32 cellular contexts compared by ENCODE assay signal in the genomic region with DNA sequence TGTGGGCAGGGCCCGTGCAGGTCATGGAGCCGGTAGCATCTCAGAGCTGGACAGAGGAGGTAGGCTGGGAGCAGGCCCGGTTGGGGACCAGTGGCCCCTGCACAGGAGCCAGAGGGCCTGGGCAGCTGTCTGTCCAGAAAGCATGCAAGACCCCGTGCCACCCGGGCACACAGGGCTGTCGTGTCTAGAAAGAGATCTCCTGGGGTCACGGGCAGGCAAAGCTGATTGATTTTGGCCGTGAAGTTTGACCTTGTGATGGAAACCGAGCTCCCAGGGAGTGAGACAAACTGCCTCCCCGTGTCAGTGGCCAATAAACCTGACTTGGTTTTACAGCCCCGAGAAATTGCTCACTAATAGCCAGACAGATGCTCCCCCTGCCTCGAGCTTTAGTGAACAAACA.
"Had no signal": no experiment of that assay in that cellular context is flagged by ENCODE, and none has a peak within 500 bp of the region (broad histone marks: within the 10 kb centered on the region; RNA-seq: fewer than 3 reads in every experiment).

No MANE protein-coding gene starts in this region.

- ATAC-seq: activated CD4-positive, CD25-positive, alpha-beta regulatory T cell treated with anti-CD3 and anti-CD28 coated beads, Interleukin-2, amount 50 U/mL, for 24 hours; activated T-helper 17 cell treated with anti-CD3 and anti-CD28 coated beads, Interleukin-2, amount 50 U/mL, for 72 hours; sciatic nerve; stimulated activated effector memory CD8-positive, alpha-beta T cell treated with anti-CD3 and anti-CD28 coated beads, Interleukin-12 subunit alpha, Interleukin-12 subunit beta, amount 100 ng/mL, for 72 hours had no signal

- H3K27me3 ChIP-seq: esophagus squamous epithelium, upper lobe of left lung had no signal

- H3K27ac ChIP-seq: epithelial cell of prostate, esophagus squamous epithelium, upper lobe of left lung, WERI-Rb-1 had no signal

- H3K4me3 Mint-ChIP-seq: activated CD4-positive, alpha-beta memory T cell treated with anti-CD3 and anti-CD28 coated beads for 36 hours; activated CD4-positive, alpha-beta T cell treated with anti-CD3 and anti-CD28 coated beads, Interleukin-2, amount 10 ng/mL, durations not matched to agents 24 days and 14 days; activated T-cell treated with anti-CD3 and anti-CD28 coated beads, Interleukin-2, amount 50 U/mL, for 24 hours; activated T-helper 17 cell treated with anti-CD3 and anti-CD28 coated beads, Interleukin-2, amount 50 U/mL, for 72 hours; central memory CD8-positive, alpha-beta T cell; dendritic cell treated with granulocyte-macrophage colony-stimulating factor and Interleukin-4, amounts not matched to agents 40 ng/mL and 50 ng/mL, for 4 days; mesothelial cell of epicardium; naive B cell; neural crest cell; stimulated activated effector memory CD8-positive, alpha-beta T cell treated with anti-CD3 and anti-CD28 coated beads, Interleukin-12 subunit alpha, Interleukin-12 subunit beta, amount 100 ng/mL, for 72 hours; stimulated activated naive CD8-positive, alpha-beta T cell treated with anti-CD3 and anti-CD28 coated beads, Interleukin-15, Interleukin-2, amounts not matched to agents 100 ng/mL and 50 ng/mL, for 24 hours; T-helper 1 cell treated with Interleukin-12 subunit alpha and Interleukin-12 subunit beta and Interleukin-4 antibody, amounts not matched to agents 30 μg/mL and 1 μg/mL, for 36 hours had no signal

- H3K27me3 Mint-ChIP-seq: activated CD4-positive, alpha-beta memory T cell treated with anti-CD3 and anti-CD28 coated beads for 36 hours; activated CD4-positive, alpha-beta T cell treated with anti-CD3 and anti-CD28 coated beads, Interleukin-2, amount 10 ng/mL, durations not matched to agents 24 days and 14 days; activated T-cell treated with anti-CD3 and anti-CD28 coated beads, Interleukin-2, amount 50 U/mL, for 24 hours; activated T-helper 17 cell treated with anti-CD3 and anti-CD28 coated beads, Interleukin-2, amount 50 U/mL, for 72 hours; central memory CD8-positive, alpha-beta T cell; dendritic cell treated with granulocyte-macrophage colony-stimulating factor and Interleukin-4, amounts not matched to agents 40 ng/mL and 50 ng/mL, for 4 days; naive B cell; stimulated activated naive CD8-positive, alpha-beta T cell treated with anti-CD3 and anti-CD28 coated beads, Interleukin-15, Interleukin-2, amounts not matched to agents 100 ng/mL and 50 ng/mL, for 24 hours had no signal

- H3K4me1 ChIP-seq: esophagus squamous epithelium, upper lobe of left lung had no signal

- H3K4me1 Mint-ChIP-seq: activated CD4-positive, alpha-beta T cell treated with anti-CD3 and anti-CD28 coated beads, Interleukin-2, amount 10 ng/mL, durations not matched to agents 24 days and 14 days; activated T-helper 17 cell treated with anti-CD3 and anti-CD28 coated beads, Interleukin-2, amount 50 U/mL, for 72 hours had no signal

- DNase-seq: activated CD4-positive, alpha-beta memory T cell treated with anti-CD3 and anti-CD28 coated beads for 36 hours; activated CD4-positive, alpha-beta T cell treated with anti-CD3 and anti-CD28 coated beads, Interleukin-2, amount 10 ng/mL, durations not matched to agents 24 days and 14 days; activated CD8-positive, alpha-beta memory T cell treated with anti-CD3 and anti-CD28 coated beads, Interleukin-2, amount 50 U/mL, for 4 hours; activated gamma-delta T cell treated with Interleukin-2 at 50 U/mL for 16 hours; activated naive CD4-positive, alpha-beta T cell treated with anti-CD3 and anti-CD28 coated beads, Interleukin-2, amount 50 U/mL, for 16 hours; activated T-cell treated with anti-CD3 and anti-CD28 coated beads, Interleukin-2, amount 50 U/mL, for 24 hours; amygdala; esophagus squamous epithelium; foreskin melanocyte; left ventricle myocardium superior; naive B cell; posterior cingulate gyrus; stimulated activated CD4-positive, alpha-beta T cell treated with anti-CD3 and anti-CD28 coated beads, Interleukin-4, amount 100 ng/mL, for 24 hours; SW 1271; T-helper 9 cell; WERI-Rb-1 had no signal

- H3K27ac Mint-ChIP-seq: activated CD4-positive, alpha-beta memory T cell treated with anti-CD3 and anti-CD28 coated beads for 36 hours; activated CD4-positive, alpha-beta T cell treated with anti-CD3 and anti-CD28 coated beads, Interleukin-2, amount 10 ng/mL, durations not matched to agents 24 days and 14 days; activated T-cell treated with anti-CD3 and anti-CD28 coated beads, Interleukin-2, amount 50 U/mL, for 24 hours; activated T-helper 17 cell treated with anti-CD3 and anti-CD28 coated beads, Interleukin-2, amount 50 U/mL, for 72 hours; dendritic cell treated with granulocyte-macrophage colony-stimulating factor and Interleukin-4, amounts not matched to agents 40 ng/mL and 50 ng/mL, for 4 days; mesothelial cell of epicardium; stimulated activated naive CD8-positive, alpha-beta T cell treated with anti-CD3 and anti-CD28 coated beads, Interleukin-15, Interleukin-2, amounts not matched to agents 100 ng/mL and 50 ng/mL, for 24 hours; T-helper 1 cell treated with Interleukin-12 subunit alpha and Interleukin-12 subunit beta and Interleukin-4 antibody, amounts not matched to agents 30 μg/mL and 1 μg/mL, for 36 hours had no signal

- FAIRE-seq: bronchial epithelial cell, endometrium, islet of Langerhans had no signal

- H3K9me3 ChIP-seq: esophagus squamous epithelium had no signal

- H3K4me3 ChIP-seq: esophagus squamous epithelium, skin epidermis, upper lobe of left lung had no signal

- H3K9me3 Mint-ChIP-seq: activated T-helper 17 cell treated with anti-CD3 and anti-CD28 coated beads, Interleukin-2, amount 50 U/mL, for 72 hours; stimulated activated effector memory CD8-positive, alpha-beta T cell treated with anti-CD3 and anti-CD28 coated beads, Interleukin-12 subunit alpha, Interleukin-12 subunit beta, amount 100 ng/mL, for 72 hours; stimulated activated naive CD8-positive, alpha-beta T cell treated with anti-CD3 and anti-CD28 coated beads, Interleukin-15, Interleukin-2, amounts not matched to agents 100 ng/mL and 50 ng/mL, for 24 hours had no signal
